In the genomic region with DNA sequence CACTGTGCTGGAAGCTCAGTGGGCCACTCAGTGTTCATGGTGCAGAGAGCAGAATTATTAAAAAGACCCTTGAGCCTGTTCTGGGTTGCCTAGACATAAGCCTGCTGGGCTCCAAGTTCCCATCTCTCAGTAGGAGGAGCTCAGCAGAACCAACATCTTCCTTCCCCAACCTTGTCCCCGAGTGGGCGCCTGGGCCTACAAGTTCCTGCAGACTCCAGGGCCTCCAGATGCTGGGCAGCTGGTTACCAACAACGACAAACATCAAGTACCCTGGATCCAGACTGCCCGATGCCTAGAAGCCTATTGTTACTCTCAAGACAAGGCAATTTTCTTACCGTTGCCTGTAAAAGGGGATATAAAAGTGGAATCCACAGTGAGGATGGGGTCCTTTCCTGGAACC, we compare ENCODE assay signal across 9 cellular contexts.
"Had no signal": no experiment of that assay in that cellular context is flagged by ENCODE, and none has a peak within 500 bp of the region (broad histone marks: within the 10 kb centered on the region; RNA-seq: fewer than 3 reads in every experiment).

No MANE protein-coding gene starts in this region.

- ATAC-seq: GM23338, HCT116 had no signal

- DNase-seq: GM23248, GOT3, H7, H9, HCEC 1CT, HFFc6 had no signal

- H3K9me3 ChIP-seq: HAP-1 had no signal

- H3K27ac ChIP-seq: GM23248 had no signal

- H3K9ac ChIP-seq: GM23248 had no signal

- H3K4me1 ChIP-seq: HAP-1 had no signal

- H3K4me2 ChIP-seq: GM23338 had no signal

- H2AFZ ChIP-seq: GM23248, GM23338 had no signal

- H3K36me3 ChIP-seq: HAP-1 had no signal

- H3K4me3 ChIP-seq: GM23248, GM23338, HAP-1 had no signal
